In genomic region chr9:134376386-134377142, GRCh38 we compare ENCODE assay signal across 13 cellular contexts. TPM values are rescaled to one million over a fixed set of nuclear protein-coding genes. Genes with fewer than 3 reads are reported as not detected.
DNase-seq lines count a peak whose midpoint lies in the region; ATAC-seq, FAIRE-seq and TF ChIP-seq lines count a peak whose summit lies in the region.
"Had no signal": no experiment of that assay in that cellular context is flagged by ENCODE, and none has a peak within 500 bp of the region (broad histone marks: within the 10 kb centered on the region; RNA-seq: fewer than 3 reads in every experiment).

No MANE protein-coding gene starts in this region.

- intact Hi-C loops in left ventricle myocardium inferior (cut with micrococcal nuclease) (no loop called here), prostate gland (cut with DNase I) (loop anchor here (5.0 kb wide), 1 partner anchor 61 kb away; no protein-coding TSS in a partner anchor)

- H3K27me3 ChIP-seq in left ventricle myocardium inferior (ENCODE audit: low read depth) = no peaks in the 10 kb centered on the region
- H3K27me3 ChIP-seq in prostate gland (replicated peaks; ENCODE audit: insufficient read depth) = no peaks in the 10 kb centered on the region

- H3K4me2 ChIP-seq in A549 = peak overlapping the region; percentile 86; the same call in 2 of the 3 replicates

- FAIRE-seq in A549 (lab: Jason Lieb, UNC) = no peak
- FAIRE-seq: A204.1 had no signal

- CTCF ChIA-PET in A549 (lab: Yijun Ruan, JAX) = interaction anchor here (1.1 to 5.0 kb wide), 10 partner anchors 9 to 206 kb away, joined by 3 to 32 read pairs (median 4); no protein-coding TSS in a partner anchor

- H3K4me3 ChIP-seq in A549 = no peak overlapping the region
- peak overlapping the region; percentile 45 for H3K4me3 ChIP-seq in left ventricle myocardium inferior
- no peak overlapping the region for H3K4me3 ChIP-seq in prostate gland

- 78% methylated on average over 24 of the region's 27 CpGs for WGBS in A549 (ENCODE audit: missing lambda C conversion rate)
- 44% methylated on average over 26 of the region's 27 CpGs for WGBS in prostate gland

- no peak for TF ChIP-seq CTCF in A549 (IDR thresholded peaks at IDR 0.05)
- no peak for TF ChIP-seq CTCF in left ventricle myocardium inferior (IDR thresholded peaks at IDR 0.05; ENCODE audit: borderline replicate concordance)
- TF ChIP-seq CTCF in prostate gland (IDR thresholded peaks at IDR 0.05) = no peak

- H3K36me3 ChIP-seq in left ventricle myocardium inferior (no peaks in the 10 kb centered on the region), prostate gland (no peaks in the 10 kb centered on the region)

- H3K27ac ChIP-seq in A549 = peak overlapping the region; percentile 93 to 97
- H3K27ac ChIP-seq in angular gyrus (ENCODE audit: low read depth, low read length) = peak overlapping the region; percentile 77
- peak overlapping the region; percentile 96 for H3K27ac ChIP-seq in left ventricle myocardium inferior (replicated peaks)
- H3K27ac ChIP-seq in prostate gland = peak overlapping the region; percentile 87 to 95

- no peak for TF ChIP-seq RAD21 in A549 (conservative IDR thresholded peaks at IDR 0.05 in 1 of 2, IDR thresholded peaks at IDR 0.05 in 1 of 2)

- DNase-seq in A549 (ENCODE audit: low read depth in 1 of 2, low spot score in 1 of 2) (no peak), left ventricle myocardium inferior (peak; percentile 58), prostate gland (ENCODE audit: low spot score) (no peak), NOMO-1 treated with DMSO at 0.1 percent for 48 hours (lab: John Stamatoyannopoulos, UW; ENCODE audit: unreplicated experiment) (no peak), GM03348 (ENCODE audit: low spot score) (no peak), EL (no peak)
- DNase-seq in stimulated activated CD8-positive, alpha-beta memory T cell treated with anti-CD3 and anti-CD28 coated beads, Interleukin-4, amount 100 ng/mL, for 48 hours = no peak
- DNase-seq: islet precursor cell, NCI-H2029 treated with DMSO at 0.1 percent for 48 hours, OCI-M1, T1000 had no signal

- TF ChIP-seq EP300 in A549 (IDR thresholded peaks at IDR 0.05) = no peak

- POLR2A ChIA-PET in A549 (lab: Yijun Ruan, JAX) = interaction anchor here (0.6 to 1.3 kb wide), 2 partner anchors 10 to 31 kb away, joined by 3 to 5 read pairs; no protein-coding TSS in a partner anchor

- no peak for TF ChIP-seq POLR2A in A549 (IDR thresholded peaks at IDR 0.05; ENCODE audit: low read length)
- TF ChIP-seq POLR2A in prostate gland (IDR thresholded peaks at IDR 0.05) = no peak

- no peaks in the 10 kb centered on the region for H3K9me3 ChIP-seq in A549
- no peaks in the 10 kb centered on the region for H3K9me3 ChIP-seq in left ventricle myocardium inferior (replicated peaks)
- H3K9me3 ChIP-seq in prostate gland = no peaks in the 10 kb centered on the region

- H3K4me1 ChIP-seq in A549 (peaks cover 94% of the 10 kb centered on the region), left ventricle myocardium inferior (peaks cover 100% of the 10 kb centered on the region), prostate gland (replicated peaks) (peaks cover 83% of the 10 kb centered on the region)

- ATAC-seq in A549 = no peak

TF ChIP-seq in A549, 52 proteins besides CTCF, POLR2A, EP300 and RAD21:
- TF ChIP-seq FOXS1 (CRISPR knock-in tag; IDR thresholded peaks at IDR 0.05) = no peak
- TF ChIP-seq MAX (IDR thresholded peaks at IDR 0.05) = peak; percentile 8; the same call in 1 of the 2 replicates

RNA-seq across cellular contexts. Expression of gene RXRA, which starts 50.3 kb away (rescaled TPM):
- 6.6 and 10.2 TPM in 2 replicates for polyA plus RNA-seq in A549 (2011; rRNA removed)
- polyA plus RNA-seq in A549 (2012; cell fraction: cytosol; rRNA removed) = 16.7 and 21.8 TPM in 2 replicates
- polyA plus RNA-seq in A549 (2012; cell fraction: nucleus; rRNA removed) = 25.5 and 28.7 TPM in 2 replicates
- 22.0 to 23.9 TPM (median 22.5 TPM) in 3 replicates for polyA plus RNA-seq in A549 (2017; fragmentation: RNase III; extraction: RNeasy Plus Mini Kit Qiagen cat#74134 plus additional on column Dnase treatment)
- 8.2 and 12.5 TPM in 2 replicates for polyA minus RNA-seq in A549 (2011; rRNA and poly(A)+ RNA removed)
- total RNA-seq in left ventricle myocardium inferior = 57.1 TPM
- total RNA-seq in prostate gland = 10 to 100 TPM; 69.5 to 84.1 TPM
